8 cellular contexts compared by ENCODE assay signal in the genomic region with DNA sequence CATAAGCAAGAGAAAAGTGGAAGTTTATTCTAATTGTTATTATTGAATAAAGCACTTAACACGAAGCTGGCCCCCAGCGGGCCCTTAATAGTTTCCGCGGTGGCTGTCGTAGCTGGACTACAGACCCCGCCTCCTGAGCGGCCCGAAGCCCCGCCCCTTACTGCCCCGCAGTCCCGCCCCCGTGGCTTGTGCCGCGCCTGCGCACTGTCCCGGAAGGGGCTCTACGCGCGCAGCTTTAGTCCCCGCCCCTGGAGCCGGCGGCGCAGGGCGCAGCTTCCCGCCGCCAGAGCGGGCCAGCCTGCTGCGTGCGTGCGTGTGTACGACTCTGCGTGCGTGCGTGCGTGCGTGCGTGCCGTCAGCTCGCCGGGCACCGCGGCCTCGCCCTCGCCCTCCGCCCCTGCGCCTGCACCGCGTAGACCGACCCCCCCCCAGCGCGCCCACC. TPM values are rescaled to one million over a fixed set of nuclear protein-coding genes. Genes with fewer than 3 reads are reported as not detected.
DNase-seq lines count a peak whose midpoint lies in the region; ATAC-seq and TF ChIP-seq lines count a peak whose summit lies in the region.

A gene with protein sequence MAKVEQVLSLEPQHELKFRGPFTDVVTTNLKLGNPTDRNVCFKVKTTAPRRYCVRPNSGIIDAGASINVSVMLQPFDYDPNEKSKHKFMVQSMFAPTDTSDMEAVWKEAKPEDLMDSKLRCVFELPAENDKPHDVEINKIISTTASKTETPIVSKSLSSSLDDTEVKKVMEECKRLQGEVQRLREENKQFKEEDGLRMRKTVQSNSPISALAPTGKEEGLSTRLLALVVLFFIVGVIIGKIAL (plus strand): TSS at position 348 of the 442 bp plus-strand sequence. CDS start 231 bp downstream, outside the sequence.

- WGBS in prostate gland, result 1% methylated on average over 16 of the region's 51 CpGs

- DNase-seq in NCI-H146 treated with DMSO at 0.1 percent for 48 hours (lab: John Stamatoyannopoulos, UW; ENCODE audit: unreplicated experiment) (peak; percentile 89), amniotic stem cell (lab: John Stamatoyannopoulos, UW) (peak; percentile 85), left cardiac atrium (peak; percentile 95), prostate gland (ENCODE audit: low spot score) (peak; percentile 92), ureter (ENCODE audit: low spot score) (peak; percentile 96)

- intact Hi-C loops in left cardiac atrium (cut with DNase I), result loop anchor here in 1 of 2 donors (10.0 kb wide), 1 partner anchor 74 kb away; no protein-coding TSS in a partner anchor
- intact Hi-C loops in prostate gland (cut with DNase I), result loop anchor here (5.0 kb wide), 1 partner anchor 82 kb away; a partner anchor contains a TSS

- H3K4me1 ChIP-seq in prostate gland (replicated peaks), result peaks cover 9% of the 10 kb centered on the region

- no peaks in the 10 kb centered on the region for H3K36me3 ChIP-seq in prostate gland

- TF ChIP-seq CTCF in prostate gland (IDR thresholded peaks at IDR 0.05), result peak in 2 of 4 experiments; percentile 7 to 28

- peaks cover 28% of the 10 kb centered on the region for H3K4me1 Mint-ChIP-seq in T-helper 1 cell treated with Interleukin-12 subunit alpha and Interleukin-12 subunit beta and Interleukin-4 antibody, amounts not matched to agents 30 μg/mL and 1 μg/mL, for 36 hours (ENCODE audit: low read depth)

- peak within 1 kb of the TSS; percentile 77 to 81 for H3K27ac ChIP-seq in prostate gland

- no peaks in the 10 kb centered on the region for H3K9me3 Mint-ChIP-seq in T-helper 1 cell treated with Interleukin-12 subunit alpha and Interleukin-12 subunit beta and Interleukin-4 antibody, amounts not matched to agents 30 μg/mL and 1 μg/mL, for 36 hours

- peak within 1 kb of the TSS; percentile 78 for H3K4me3 ChIP-seq in prostate gland

- peaks cover 26% of the 10 kb centered on the region for H3K36me3 Mint-ChIP-seq in T-helper 1 cell treated with Interleukin-12 subunit alpha and Interleukin-12 subunit beta and Interleukin-4 antibody, amounts not matched to agents 30 μg/mL and 1 μg/mL, for 36 hours (ENCODE audit: low read depth)

- H3K27me3 ChIP-seq in prostate gland (replicated peaks; ENCODE audit: insufficient read depth), result no peaks in the 10 kb centered on the region

- no peaks in the 10 kb centered on the region for H3K9me3 ChIP-seq in prostate gland

- H3K27ac Mint-ChIP-seq in T-helper 1 cell treated with Interleukin-12 subunit alpha and Interleukin-12 subunit beta and Interleukin-4 antibody, amounts not matched to agents 30 μg/mL and 1 μg/mL, for 36 hours, result peak within 1 kb of the TSS; percentile 94

- H3K4me3 Mint-ChIP-seq in T-helper 1 cell treated with Interleukin-12 subunit alpha and Interleukin-12 subunit beta and Interleukin-4 antibody, amounts not matched to agents 30 μg/mL and 1 μg/mL, for 36 hours, result peak within 1 kb of the TSS; percentile 94

- ATAC-seq in HG02884 (IDR thresholded peaks at IDR 0.05; ENCODE audit: unreplicated experiment) (peak; percentile 97), left cardiac atrium (peak; percentile 100)

- peaks cover 8% of the 10 kb centered on the region for H3K27me3 Mint-ChIP-seq in T-helper 1 cell treated with Interleukin-12 subunit alpha and Interleukin-12 subunit beta and Interleukin-4 antibody, amounts not matched to agents 30 μg/mL and 1 μg/mL, for 36 hours (ENCODE audit: low read depth)

- TF ChIP-seq POLR2A in GM15510 (IDR thresholded peaks at IDR 0.05; ENCODE audit: borderline replicate concordance, extremely low read depth, insufficient read length), result peak; percentile 79
- TF ChIP-seq POLR2A in prostate gland (IDR thresholded peaks at IDR 0.05), result peak; percentile 89

RNA-seq across cellular contexts. Expression of the gene that starts here (rescaled TPM):
- total RNA-seq in left cardiac atrium (10 to 100 TPM; 56.5 to 57.3 TPM), prostate gland (10 to 100 TPM; 14.2 to 21.1 TPM), ureter (66.1 TPM)

Comparison
In these comparisons a context has a peak if more than half of its experiments do, and no peak if none do; other contexts are left out.
1. Peak in every context shown above with its lines: DNase-seq, ATAC-seq, H3K4me3 ChIP-seq and H3K27ac ChIP-seq.